ENCODE assay signal across 8 cellular contexts in the genomic region with DNA sequence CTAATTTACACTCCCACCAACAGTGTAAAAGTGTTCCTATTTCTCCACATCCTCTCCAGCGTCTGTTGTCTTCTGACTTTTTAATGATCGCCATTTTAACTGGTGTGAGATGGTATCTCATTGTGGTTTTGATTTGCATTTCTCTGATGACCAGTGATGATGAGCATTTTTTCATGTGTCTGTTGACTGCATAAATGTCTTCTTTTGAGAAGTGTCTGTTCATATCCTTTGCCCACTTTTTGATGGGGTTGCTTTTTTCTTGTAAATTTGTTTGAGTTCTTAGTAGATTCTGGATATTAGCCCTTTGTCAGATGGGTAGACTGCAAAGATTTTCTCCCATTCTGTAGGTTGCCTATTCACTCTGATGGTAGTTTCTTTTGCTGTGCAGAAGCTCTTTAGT.
DNase-seq lines count a peak whose midpoint lies in the region; ATAC-seq and TF ChIP-seq lines count a peak whose summit lies in the region.
"Not testable (repeated sequence)": the region's sequence is repeated elsewhere in the genome, so short reads cannot be mapped to it uniquely, and the experiment has no call there.

No MANE protein-coding gene starts in this region.

- not testable (repeated sequence) for DNase-seq in CD4-positive, alpha-beta T cell; activated CD4-positive, alpha-beta T cell treated with anti-CD3 and anti-CD28 coated beads for 36 hours; activated T-cell treated with anti-CD3 and anti-CD28 coated beads, Interleukin-2, amount 50 U/mL, for 72 hours; activated naive CD4-positive, alpha-beta T cell treated with anti-CD3 and anti-CD28 coated beads, Interleukin-2, amount 50 U/mL, for 72 hours (ENCODE audit: low spot score in 2 of 2); endothelial cell (ENCODE audit: low spot score); naive thymus-derived CD8-positive, alpha-beta T cell; stimulated activated naive B cell treated with anti-CD40 and anti-IgM and Interleukin-4, amounts not matched to agents 10 μg/mL and 1 μg/mL and 100 μg/mL, for 72 hours

- not testable (repeated sequence) for H3K27me3 ChIP-seq in CD4-positive, alpha-beta T cell (ENCODE audit: control insufficient read depth, insufficient read depth, low read length)

- H3K4me3 Mint-ChIP-seq in CD4-positive, alpha-beta T cell; activated CD4-positive, alpha-beta T cell treated with anti-CD3 and anti-CD28 coated beads for 36 hours; activated T-cell treated with anti-CD3 and anti-CD28 coated beads, Interleukin-2, amount 50 U/mL, for 72 hours; naive thymus-derived CD8-positive, alpha-beta T cell; stimulated activated naive B cell treated with anti-CD40 and anti-IgM and Interleukin-4, amounts not matched to agents 10 μg/mL and 1 μg/mL and 100 μg/mL, for 72 hours: not testable (repeated sequence)
- peak overlapping the region in 1 of 4 donors; percentile 23 for H3K4me3 Mint-ChIP-seq in IgD-negative memory B cell
- peak overlapping the region; percentile 11 for H3K4me3 Mint-ChIP-seq in endothelial cell (ENCODE audit: unreplicated experiment)

- ATAC-seq in CD4-positive, alpha-beta T cell (ENCODE audit: poor library complexity); activated CD4-positive, alpha-beta T cell treated with anti-CD3 and anti-CD28 coated beads for 36 hours; activated T-cell treated with anti-CD3 and anti-CD28 coated beads, Interleukin-2, amount 50 U/mL, for 72 hours (replicated peaks in 1 of 2); activated naive CD4-positive, alpha-beta T cell treated with anti-CD3 and anti-CD28 coated beads, Interleukin-2, amount 50 U/mL, for 72 hours; naive thymus-derived CD8-positive, alpha-beta T cell; stimulated activated naive B cell treated with anti-CD40 and anti-IgM and Interleukin-4, amounts not matched to agents 10 μg/mL and 1 μg/mL and 100 μg/mL, for 72 hours (replicated peaks): not testable (repeated sequence)

- not testable (repeated sequence) for TF ChIP-seq CTCF in CD4-positive, alpha-beta T cell (IDR thresholded peaks at IDR 0.05); endothelial cell (IDR thresholded peaks at IDR 0.05; ENCODE audit: unreplicated experiment)

- H3K9me3 Mint-ChIP-seq in CD4-positive, alpha-beta T cell: peaks cover 17% of the 10 kb centered on the region
- not testable (repeated sequence) for H3K9me3 Mint-ChIP-seq in IgD-negative memory B cell; endothelial cell (ENCODE audit: unreplicated experiment)
- peaks cover 35% of the 10 kb centered on the region for H3K9me3 Mint-ChIP-seq in activated CD4-positive, alpha-beta T cell treated with anti-CD3 and anti-CD28 coated beads for 36 hours (ENCODE audit: low read depth)
- peaks cover 29 to 31% of the 10 kb centered on the region in 2 donors for H3K9me3 Mint-ChIP-seq in activated T-cell treated with anti-CD3 and anti-CD28 coated beads, Interleukin-2, amount 50 U/mL, for 72 hours
- peaks cover 34 to 45% of the 10 kb centered on the region in 2 donors for H3K9me3 Mint-ChIP-seq in activated naive CD4-positive, alpha-beta T cell treated with anti-CD3 and anti-CD28 coated beads, Interleukin-2, amount 50 U/mL, for 72 hours
- H3K9me3 Mint-ChIP-seq in naive thymus-derived CD8-positive, alpha-beta T cell: peaks cover 0 to 30% (median 13%) of the 10 kb centered on the region in 9 donors
- peaks cover 27 to 30% of the 10 kb centered on the region in 2 donors for H3K9me3 Mint-ChIP-seq in stimulated activated naive B cell treated with anti-CD40 and anti-IgM and Interleukin-4, amounts not matched to agents 10 μg/mL and 1 μg/mL and 100 μg/mL, for 72 hours

- H3K27ac ChIP-seq in CD4-positive, alpha-beta T cell (ENCODE audit: low read depth, low read length): not testable (repeated sequence)

- peak overlapping the region; percentile 68 for H3K27ac Mint-ChIP-seq in CD4-positive, alpha-beta T cell
- peak overlapping the region in 2 of 3 donors; percentile 34 to 89 for H3K27ac Mint-ChIP-seq in IgD-negative memory B cell
- peak overlapping the region; percentile 47 for H3K27ac Mint-ChIP-seq in activated CD4-positive, alpha-beta T cell treated with anti-CD3 and anti-CD28 coated beads for 36 hours
- H3K27ac Mint-ChIP-seq in activated T-cell treated with anti-CD3 and anti-CD28 coated beads, Interleukin-2, amount 50 U/mL, for 72 hours: peak overlapping the region; percentile 87
- H3K27ac Mint-ChIP-seq in activated naive CD4-positive, alpha-beta T cell treated with anti-CD3 and anti-CD28 coated beads, Interleukin-2, amount 50 U/mL, for 72 hours: peak overlapping the region; percentile 66 to 72
- H3K27ac Mint-ChIP-seq in endothelial cell (ENCODE audit: unreplicated experiment): not testable (repeated sequence)
- H3K27ac Mint-ChIP-seq in naive thymus-derived CD8-positive, alpha-beta T cell: peak overlapping the region in 7 of 10 donors; percentile 25 to 89 (median 71)
- H3K27ac Mint-ChIP-seq in stimulated activated naive B cell treated with anti-CD40 and anti-IgM and Interleukin-4, amounts not matched to agents 10 μg/mL and 1 μg/mL and 100 μg/mL, for 72 hours: peak overlapping the region; percentile 89

- peaks cover 67% of the 10 kb centered on the region for H3K4me1 Mint-ChIP-seq in CD4-positive, alpha-beta T cell (ENCODE audit: low read depth)
- peaks cover 25 to 45% (median 26%) of the 10 kb centered on the region in 3 donors for H3K4me1 Mint-ChIP-seq in IgD-negative memory B cell
- H3K4me1 Mint-ChIP-seq in activated CD4-positive, alpha-beta T cell treated with anti-CD3 and anti-CD28 coated beads for 36 hours: peaks cover 36% of the 10 kb centered on the region
- H3K4me1 Mint-ChIP-seq in activated T-cell treated with anti-CD3 and anti-CD28 coated beads, Interleukin-2, amount 50 U/mL, for 72 hours (ENCODE audit: low read depth): peaks cover 35% of the 10 kb centered on the region
- H3K4me1 Mint-ChIP-seq in endothelial cell (ENCODE audit: unreplicated experiment): not testable (repeated sequence)
- peaks cover 21 to 61% (median 52%) of the 10 kb centered on the region in 4 donors for H3K4me1 Mint-ChIP-seq in naive thymus-derived CD8-positive, alpha-beta T cell
- H3K4me1 Mint-ChIP-seq in stimulated activated naive B cell treated with anti-CD40 and anti-IgM and Interleukin-4, amounts not matched to agents 10 μg/mL and 1 μg/mL and 100 μg/mL, for 72 hours: peaks cover 56 to 91% of the 10 kb centered on the region in 2 donors

- intact Hi-C loops in CD4-positive, alpha-beta T cell (cut with DNase I, micrococcal nuclease); activated CD4-positive, alpha-beta T cell treated with anti-CD3 and anti-CD28 coated beads for 36 hours (cut with DNase I, micrococcal nuclease): not testable (repeated sequence)

- not testable (repeated sequence) for H3K9me3 ChIP-seq in CD4-positive, alpha-beta T cell (ENCODE audit: control insufficient read depth, low read length)

- CTCF ChIA-PET in CD4-positive, alpha-beta T cell (lab: Charles Lee): interaction anchor here (0.6 to 1.7 kb wide), 3 partner anchors 23 to 66 kb away, joined by 3 read pairs; no protein-coding TSS in a partner anchor
- CTCF ChIA-PET in activated CD4-positive, alpha-beta T cell treated with anti-CD3 and anti-CD28 coated beads for 36 hours (lab: Charles Lee): not testable (repeated sequence)

- H3K36me3 Mint-ChIP-seq in CD4-positive, alpha-beta T cell (ENCODE audit: low read depth): peaks cover 97% of the 10 kb centered on the region
- H3K36me3 Mint-ChIP-seq in IgD-negative memory B cell: peaks cover 14% of the 10 kb centered on the region
- peaks cover 87% of the 10 kb centered on the region for H3K36me3 Mint-ChIP-seq in activated CD4-positive, alpha-beta T cell treated with anti-CD3 and anti-CD28 coated beads for 36 hours (ENCODE audit: low read depth)
- H3K36me3 Mint-ChIP-seq in activated T-cell treated with anti-CD3 and anti-CD28 coated beads, Interleukin-2, amount 50 U/mL, for 72 hours (ENCODE audit: insufficient read depth in 2 of 2): peaks cover 41 to 65% of the 10 kb centered on the region in 2 donors
- H3K36me3 Mint-ChIP-seq in activated naive CD4-positive, alpha-beta T cell treated with anti-CD3 and anti-CD28 coated beads, Interleukin-2, amount 50 U/mL, for 72 hours: peaks cover 63 to 87% of the 10 kb centered on the region in 2 donors
- H3K36me3 Mint-ChIP-seq in endothelial cell (ENCODE audit: low read depth, unreplicated experiment): peaks cover 64% of the 10 kb centered on the region
- peaks cover 42 to 90% (median 64%) of the 10 kb centered on the region in 3 donors for H3K36me3 Mint-ChIP-seq in naive thymus-derived CD8-positive, alpha-beta T cell
- peaks cover 81 to 90% of the 10 kb centered on the region in 2 donors for H3K36me3 Mint-ChIP-seq in stimulated activated naive B cell treated with anti-CD40 and anti-IgM and Interleukin-4, amounts not matched to agents 10 μg/mL and 1 μg/mL and 100 μg/mL, for 72 hours

- H3K27me3 Mint-ChIP-seq in CD4-positive, alpha-beta T cell; IgD-negative memory B cell; activated CD4-positive, alpha-beta T cell treated with anti-CD3 and anti-CD28 coated beads for 36 hours; activated T-cell treated with anti-CD3 and anti-CD28 coated beads, Interleukin-2, amount 50 U/mL, for 72 hours (ENCODE audit: low read depth); naive thymus-derived CD8-positive, alpha-beta T cell; stimulated activated naive B cell treated with anti-CD40 and anti-IgM and Interleukin-4, amounts not matched to agents 10 μg/mL and 1 μg/mL and 100 μg/mL, for 72 hours: not testable (repeated sequence)
- H3K27me3 Mint-ChIP-seq in endothelial cell (ENCODE audit: unreplicated experiment): peaks cover 12% of the 10 kb centered on the region

- POLR2A ChIA-PET in CD4-positive, alpha-beta T cell (lab: Charles Lee); activated CD4-positive, alpha-beta T cell treated with anti-CD3 and anti-CD28 coated beads for 36 hours (lab: Charles Lee); naive thymus-derived CD8-positive, alpha-beta T cell (lab: Charles Lee): not testable (repeated sequence)
